ENCODE assay signal across 26 cellular contexts in the genomic region with DNA sequence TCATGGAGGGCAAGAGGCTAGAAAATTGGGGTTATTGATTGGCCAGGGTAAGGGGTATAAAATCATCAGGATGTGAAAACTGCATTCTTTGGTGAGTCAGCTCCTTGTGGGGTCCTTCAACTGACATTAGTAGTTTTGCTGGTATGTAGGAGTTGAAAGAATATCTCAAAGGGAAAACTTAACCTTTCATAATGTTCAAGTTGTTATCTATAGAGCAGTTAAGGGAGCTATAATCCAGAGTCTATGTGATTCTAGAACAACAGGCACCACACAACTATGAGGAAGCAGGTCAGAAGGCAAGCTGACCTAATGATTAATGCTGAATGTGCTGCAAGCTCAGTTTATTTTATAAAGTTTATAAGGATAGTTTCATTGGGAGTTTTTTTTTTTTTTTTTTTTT. TPM values are rescaled to one million over a fixed set of nuclear protein-coding genes. Genes with fewer than 3 reads are reported as not detected.
DNase-seq lines count a peak whose midpoint lies in the region; ATAC-seq, FAIRE-seq and TF ChIP-seq lines count a peak whose summit lies in the region.
"Had no signal": no experiment of that assay in that cellular context is flagged by ENCODE, and none has a peak within 500 bp of the region (broad histone marks: within the 10 kb centered on the region; RNA-seq: fewer than 3 reads in every experiment).

No MANE protein-coding gene starts in this region.

- no peak overlapping the region for H3K4me3 ChIP-seq in fibroblast of the aortic adventitia (ENCODE audit: low read depth, low read length)
- H3K4me3 ChIP-seq in small intestine (ENCODE audit: low read depth in 1 of 2, low read length in 2 of 2): no peak overlapping the region
- no peak overlapping the region for H3K4me3 ChIP-seq in BE2C (ENCODE audit: low read depth, low read length)
- no peak overlapping the region for H3K4me3 ChIP-seq in right lobe of liver
- H3K4me3 ChIP-seq: BLaER1 treated with 17β-estradiol and CSF1 and Interleukin-3, amounts not matched to agents 10 nM and 100 nM; esophagus muscularis mucosa; heart left ventricle; K562; lung; transverse colon had no signal

- intact Hi-C loops in right lobe of liver (cut with DNase I) (no loop called here), posterior cingulate gyrus (cut with DNase I) (no loop called here)

- no peak overlapping the region for H3K27ac ChIP-seq in small intestine (ENCODE audit: low read depth in 1 of 2, low read length in 1 of 2)
- H3K27ac ChIP-seq in right lobe of liver: no peak overlapping the region
- H3K27ac ChIP-seq: BLaER1 treated with 17β-estradiol and CSF1 and Interleukin-3, amounts not matched to agents 10 nM and 100 nM; esophagus muscularis mucosa; heart left ventricle; transverse colon had no signal

- no peaks in the 10 kb centered on the region for H3K36me3 ChIP-seq in small intestine (ENCODE audit: control insufficient read depth in 2 of 2, insufficient read depth in 2 of 2, low read length in 2 of 2)
- H3K36me3 ChIP-seq in BE2C: no peaks in the 10 kb centered on the region
- no peaks in the 10 kb centered on the region for H3K36me3 ChIP-seq in right lobe of liver
- H3K36me3 ChIP-seq: BLaER1 treated with 17β-estradiol and CSF1 and Interleukin-3, amounts not matched to agents 10 nM and 100 nM; esophagus muscularis mucosa; heart left ventricle; transverse colon had no signal

- H3K9me3 ChIP-seq in small intestine (ENCODE audit: control insufficient read depth, low read depth): peaks cover 2% of the 10 kb centered on the region
- no peaks in the 10 kb centered on the region for H3K9me3 ChIP-seq in BE2C
- H3K9me3 ChIP-seq in right lobe of liver: no peaks in the 10 kb centered on the region
- H3K9me3 ChIP-seq: BLaER1 treated with 17β-estradiol and CSF1 and Interleukin-3, amounts not matched to agents 10 nM and 100 nM; esophagus muscularis mucosa; heart left ventricle; transverse colon had no signal

- no peak for TF ChIP-seq CTCF in fibroblast of the aortic adventitia (IDR thresholded peaks at IDR 0.05; ENCODE audit: insufficient read depth, low read length)
- no peak for TF ChIP-seq CTCF in BE2C (IDR thresholded peaks at IDR 0.05; ENCODE audit: low read depth, low read length)
- TF ChIP-seq CTCF in right lobe of liver (IDR thresholded peaks at IDR 0.05): no peak

- H3K4me1 ChIP-seq in small intestine (ENCODE audit: control insufficient read depth in 2 of 2, insufficient read depth in 1 of 2, low read depth in 1 of 2, low read length in 1 of 2): no peaks in the 10 kb centered on the region
- no peaks in the 10 kb centered on the region for H3K4me1 ChIP-seq in BE2C
- peaks cover 0 to under 1% (median 0%) of the 10 kb centered on the region in 4 donors for H3K4me1 ChIP-seq in right lobe of liver

- H3K27me3 ChIP-seq in small intestine (ENCODE audit: control insufficient read depth in 2 of 2, insufficient read depth in 2 of 2, low read length in 2 of 2) (no peaks in the 10 kb centered on the region), BE2C (peaks cover 29% of the 10 kb centered on the region), right lobe of liver (no peaks in the 10 kb centered on the region)
- H3K27me3 ChIP-seq: BLaER1 treated with 17β-estradiol and CSF1 and Interleukin-3, amounts not matched to agents 10 nM and 100 nM; esophagus muscularis mucosa; heart left ventricle; transverse colon had no signal

- DNase-seq in HK-2 (ENCODE audit: unreplicated experiment) (peak; percentile 24), amniotic epithelial cell (ENCODE audit: low read depth) (peak; percentile 84), fibroblast of the aortic adventitia (ENCODE audit: low read depth) (peak; percentile 66), small intestine (peak; percentile 25), BE2C (no peak), right lobe of liver (no peak), posterior cingulate gyrus (no peak)
- DNase-seq: activated CD4-positive, alpha-beta T cell treated with anti-CD3 and anti-CD28 coated beads, Interleukin-2, amount 10 ng/mL, durations not matched to agents 7 days and 5 days; activated CD8-positive, alpha-beta memory T cell treated with anti-CD3 and anti-CD28 coated beads, Interleukin-2, amount 50 U/mL, for 4 hours; central memory CD4-positive, alpha-beta T cell; GDM1; heart left ventricle; immature natural killer cell; MV-4-11; NCI-H187 treated with DMSO at 0.1 percent for 48 hours; NCI-H345; nucleus accumbens; stimulated activated CD4-positive, alpha-beta T cell treated with anti-CD3 and anti-CD28 coated beads, Interleukin-2, amount 100 ng/mL, for 48 hours; stimulated activated naive CD8-positive, alpha-beta T cell treated with anti-CD3 and anti-CD28 coated beads, Interleukin-15, amount 100 ng/mL, for 72 hours; transverse colon had no signal

- no peak for ATAC-seq in right lobe of liver
- ATAC-seq: HCT116; heart left ventricle; K562; stimulated activated naive CD8-positive, alpha-beta T cell treated with anti-CD3 and anti-CD28 coated beads, Interleukin-15, amount 100 ng/mL, for 72 hours had no signal

- FAIRE-seq in small intestine (lab: Jason Lieb, UNC): no peak
- FAIRE-seq: K562 had no signal

- TF ChIP-seq POLR2A in right lobe of liver (IDR thresholded peaks at IDR 0.05): no peak

RNA-seq across cellular contexts. Expression of a gene that starts 13.7 kb away (rescaled TPM):
- total RNA-seq in fibroblast of the aortic adventitia (ENCODE audit: low replicate concordance): not detected in 2 replicates
- polyA plus RNA-seq in small intestine: not detected
- polyA plus RNA-seq in BE2C (2012; ENCODE audit: insufficient read depth, insufficient read length, low read depth): not detected
- not detected for total RNA-seq in right lobe of liver
- total RNA-seq: activated CD4-positive, alpha-beta T cell treated with anti-CD3 and anti-CD28 coated beads, Interleukin-2, amount 10 ng/mL, durations not matched to agents 7 days and 5 days; esophagus muscularis mucosa; heart left ventricle; K562; lung; myocyte; transverse colon had no signal
- polyA plus RNA-seq: heart left ventricle, immature natural killer cell, lung had no signal

Comparison
In these comparisons a context has a peak if more than half of its experiments do, and no peak if none do; other contexts are left out.
1. DNase-seq: peak in HK-2 (single experiment), amniotic epithelial cell (single experiment), fibroblast of the aortic adventitia (single experiment) and small intestine (single experiment); none in BE2C (single experiment), right lobe of liver (0 of 3) and posterior cingulate gyrus (0 of 10).